ENCODE assay signal across 1 cellular context in the genomic region with DNA sequence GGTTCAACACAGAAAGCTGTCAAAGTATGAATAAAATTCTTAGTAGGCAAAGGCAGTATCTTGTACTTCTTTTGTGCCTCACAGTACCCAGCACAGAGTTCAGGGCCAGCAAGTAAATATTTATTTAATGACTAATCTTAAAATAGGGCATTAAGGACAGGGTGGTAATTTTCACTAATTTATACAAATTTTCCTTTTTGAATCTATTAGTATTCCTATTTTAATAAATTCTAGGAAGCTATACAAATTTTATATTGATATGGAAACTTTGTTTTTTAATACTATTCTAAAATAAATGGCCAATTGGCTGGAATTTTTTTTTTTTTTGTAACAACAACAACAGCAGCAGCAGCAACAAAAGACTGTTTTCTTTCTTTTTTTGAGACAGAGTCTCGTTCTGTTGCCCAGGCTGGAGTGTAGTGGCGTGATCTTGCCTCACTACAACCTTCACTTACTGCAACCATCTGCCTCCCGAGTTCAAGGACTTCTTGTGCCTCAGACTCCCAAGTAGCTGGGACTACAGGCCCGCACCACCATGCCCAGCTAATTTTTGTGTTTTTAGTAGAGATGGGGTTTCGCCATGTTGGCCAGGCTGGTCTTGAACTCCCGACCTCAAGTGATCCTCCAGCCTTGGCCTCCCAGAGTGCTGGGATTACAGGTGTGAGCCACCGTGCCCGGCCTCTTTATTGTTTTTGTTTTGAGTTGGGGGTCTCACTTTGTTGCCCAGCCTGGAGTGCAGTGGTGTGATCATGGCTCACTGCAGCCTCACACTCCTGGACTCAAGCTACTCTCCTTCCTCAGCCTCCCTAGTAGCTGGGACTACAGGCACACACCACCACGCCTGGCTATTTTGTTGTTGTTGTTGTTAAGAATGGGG.
TF ChIP-seq lines count a peak whose summit lies in the region.

No MANE protein-coding gene starts in this region.

TF ChIP-seq in HepG2, 621 proteins besides CTCF, POLR2A, EP300 and RAD21 (continued from another document and continues in another):
- TF ChIP-seq, protein P1, sequence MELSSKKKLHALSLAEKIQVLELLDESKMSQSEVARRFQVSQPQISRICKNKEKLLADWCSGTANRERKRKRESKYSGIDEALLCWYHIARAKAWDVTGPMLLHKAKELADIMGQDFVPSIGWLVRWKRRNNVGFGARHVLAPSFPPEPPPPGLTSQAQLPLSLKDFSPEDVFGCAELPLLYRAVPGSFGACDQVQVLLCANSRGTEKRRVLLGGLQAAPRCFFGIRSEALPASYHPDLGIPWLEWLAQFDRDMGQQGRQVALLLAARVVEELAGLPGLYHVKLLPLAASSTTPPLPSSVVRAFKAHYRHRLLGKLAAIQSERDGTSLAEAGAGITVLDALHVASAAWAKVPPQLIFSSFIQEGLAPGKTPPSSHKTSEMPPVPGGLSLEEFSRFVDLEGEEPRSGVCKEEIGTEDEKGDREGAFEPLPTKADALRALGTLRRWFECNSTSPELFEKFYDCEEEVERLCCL (CRISPR knock-in tag; IDR thresholded peaks at IDR 0.05; ENCODE audit: borderline replicate concordance): no peak
- TF ChIP-seq GTF2F1 (IDR thresholded peaks at IDR 0.05; ENCODE audit: low read length): no peak
- TF ChIP-seq GATAD2A (CRISPR knock-in tag; IDR thresholded peaks at IDR 0.05): peak; percentile 66
- peak; percentile 71; the same call in 1 of the 2 replicates for TF ChIP-seq JUN (CRISPR knock-in tag; IDR thresholded peaks at IDR 0.05)
- TF ChIP-seq, protein P2, sequence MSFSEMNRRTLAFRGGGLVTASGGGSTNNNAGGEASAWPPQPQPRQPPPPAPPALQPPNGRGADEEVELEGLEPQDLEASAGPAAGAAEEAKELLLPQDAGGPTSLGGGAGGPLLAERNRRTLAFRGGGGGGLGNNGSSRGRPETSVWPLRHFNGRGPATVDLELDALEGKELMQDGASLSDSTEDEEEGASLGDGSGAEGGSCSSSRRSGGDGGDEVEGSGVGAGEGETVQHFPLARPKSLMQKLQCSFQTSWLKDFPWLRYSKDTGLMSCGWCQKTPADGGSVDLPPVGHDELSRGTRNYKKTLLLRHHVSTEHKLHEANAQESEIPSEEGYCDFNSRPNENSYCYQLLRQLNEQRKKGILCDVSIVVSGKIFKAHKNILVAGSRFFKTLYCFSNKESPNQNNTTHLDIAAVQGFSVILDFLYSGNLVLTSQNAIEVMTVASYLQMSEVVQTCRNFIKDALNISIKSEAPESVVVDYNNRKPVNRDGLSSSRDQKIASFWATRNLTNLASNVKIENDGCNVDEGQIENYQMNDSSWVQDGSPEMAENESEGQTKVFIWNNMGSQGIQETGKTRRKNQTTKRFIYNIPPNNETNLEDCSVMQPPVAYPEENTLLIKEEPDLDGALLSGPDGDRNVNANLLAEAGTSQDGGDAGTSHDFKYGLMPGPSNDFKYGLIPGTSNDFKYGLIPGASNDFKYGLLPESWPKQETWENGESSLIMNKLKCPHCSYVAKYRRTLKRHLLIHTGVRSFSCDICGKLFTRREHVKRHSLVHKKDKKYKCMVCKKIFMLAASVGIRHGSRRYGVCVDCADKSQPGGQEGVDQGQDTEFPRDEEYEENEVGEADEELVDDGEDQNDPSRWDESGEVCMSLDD (CRISPR knock-in tag; IDR thresholded peaks at IDR 0.05; ENCODE audit: borderline replicate concordance): no peak
- TF ChIP-seq, protein P3, sequence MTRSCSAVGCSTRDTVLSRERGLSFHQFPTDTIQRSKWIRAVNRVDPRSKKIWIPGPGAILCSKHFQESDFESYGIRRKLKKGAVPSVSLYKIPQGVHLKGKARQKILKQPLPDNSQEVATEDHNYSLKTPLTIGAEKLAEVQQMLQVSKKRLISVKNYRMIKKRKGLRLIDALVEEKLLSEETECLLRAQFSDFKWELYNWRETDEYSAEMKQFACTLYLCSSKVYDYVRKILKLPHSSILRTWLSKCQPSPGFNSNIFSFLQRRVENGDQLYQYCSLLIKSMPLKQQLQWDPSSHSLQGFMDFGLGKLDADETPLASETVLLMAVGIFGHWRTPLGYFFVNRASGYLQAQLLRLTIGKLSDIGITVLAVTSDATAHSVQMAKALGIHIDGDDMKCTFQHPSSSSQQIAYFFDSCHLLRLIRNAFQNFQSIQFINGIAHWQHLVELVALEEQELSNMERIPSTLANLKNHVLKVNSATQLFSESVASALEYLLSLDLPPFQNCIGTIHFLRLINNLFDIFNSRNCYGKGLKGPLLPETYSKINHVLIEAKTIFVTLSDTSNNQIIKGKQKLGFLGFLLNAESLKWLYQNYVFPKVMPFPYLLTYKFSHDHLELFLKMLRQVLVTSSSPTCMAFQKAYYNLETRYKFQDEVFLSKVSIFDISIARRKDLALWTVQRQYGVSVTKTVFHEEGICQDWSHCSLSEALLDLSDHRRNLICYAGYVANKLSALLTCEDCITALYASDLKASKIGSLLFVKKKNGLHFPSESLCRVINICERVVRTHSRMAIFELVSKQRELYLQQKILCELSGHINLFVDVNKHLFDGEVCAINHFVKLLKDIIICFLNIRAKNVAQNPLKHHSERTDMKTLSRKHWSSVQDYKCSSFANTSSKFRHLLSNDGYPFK (CRISPR knock-in tag; IDR thresholded peaks at IDR 0.05; ENCODE audit: borderline replicate concordance): peak; percentile 64
- TF ChIP-seq, protein P4, sequence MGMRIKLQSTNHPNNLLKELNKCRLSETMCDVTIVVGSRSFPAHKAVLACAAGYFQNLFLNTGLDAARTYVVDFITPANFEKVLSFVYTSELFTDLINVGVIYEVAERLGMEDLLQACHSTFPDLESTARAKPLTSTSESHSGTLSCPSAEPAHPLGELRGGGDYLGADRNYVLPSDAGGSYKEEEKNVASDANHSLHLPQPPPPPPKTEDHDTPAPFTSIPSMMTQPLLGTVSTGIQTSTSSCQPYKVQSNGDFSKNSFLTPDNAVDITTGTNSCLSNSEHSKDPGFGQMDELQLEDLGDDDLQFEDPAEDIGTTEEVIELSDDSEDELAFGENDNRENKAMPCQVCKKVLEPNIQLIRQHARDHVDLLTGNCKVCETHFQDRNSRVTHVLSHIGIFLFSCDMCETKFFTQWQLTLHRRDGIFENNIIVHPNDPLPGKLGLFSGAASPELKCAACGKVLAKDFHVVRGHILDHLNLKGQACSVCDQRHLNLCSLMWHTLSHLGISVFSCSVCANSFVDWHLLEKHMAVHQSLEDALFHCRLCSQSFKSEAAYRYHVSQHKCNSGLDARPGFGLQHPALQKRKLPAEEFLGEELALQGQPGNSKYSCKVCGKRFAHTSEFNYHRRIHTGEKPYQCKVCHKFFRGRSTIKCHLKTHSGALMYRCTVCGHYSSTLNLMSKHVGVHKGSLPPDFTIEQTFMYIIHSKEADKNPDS (CRISPR knock-in tag; IDR thresholded peaks at IDR 0.05): peak; percentile 75; the same call in 1 of the 2 replicates
- peak; percentile 78; the same call in 1 of the 2 replicates for TF ChIP-seq KDM1A (CRISPR knock-in tag; IDR thresholded peaks at IDR 0.05)
- TF ChIP-seq, protein P5, sequence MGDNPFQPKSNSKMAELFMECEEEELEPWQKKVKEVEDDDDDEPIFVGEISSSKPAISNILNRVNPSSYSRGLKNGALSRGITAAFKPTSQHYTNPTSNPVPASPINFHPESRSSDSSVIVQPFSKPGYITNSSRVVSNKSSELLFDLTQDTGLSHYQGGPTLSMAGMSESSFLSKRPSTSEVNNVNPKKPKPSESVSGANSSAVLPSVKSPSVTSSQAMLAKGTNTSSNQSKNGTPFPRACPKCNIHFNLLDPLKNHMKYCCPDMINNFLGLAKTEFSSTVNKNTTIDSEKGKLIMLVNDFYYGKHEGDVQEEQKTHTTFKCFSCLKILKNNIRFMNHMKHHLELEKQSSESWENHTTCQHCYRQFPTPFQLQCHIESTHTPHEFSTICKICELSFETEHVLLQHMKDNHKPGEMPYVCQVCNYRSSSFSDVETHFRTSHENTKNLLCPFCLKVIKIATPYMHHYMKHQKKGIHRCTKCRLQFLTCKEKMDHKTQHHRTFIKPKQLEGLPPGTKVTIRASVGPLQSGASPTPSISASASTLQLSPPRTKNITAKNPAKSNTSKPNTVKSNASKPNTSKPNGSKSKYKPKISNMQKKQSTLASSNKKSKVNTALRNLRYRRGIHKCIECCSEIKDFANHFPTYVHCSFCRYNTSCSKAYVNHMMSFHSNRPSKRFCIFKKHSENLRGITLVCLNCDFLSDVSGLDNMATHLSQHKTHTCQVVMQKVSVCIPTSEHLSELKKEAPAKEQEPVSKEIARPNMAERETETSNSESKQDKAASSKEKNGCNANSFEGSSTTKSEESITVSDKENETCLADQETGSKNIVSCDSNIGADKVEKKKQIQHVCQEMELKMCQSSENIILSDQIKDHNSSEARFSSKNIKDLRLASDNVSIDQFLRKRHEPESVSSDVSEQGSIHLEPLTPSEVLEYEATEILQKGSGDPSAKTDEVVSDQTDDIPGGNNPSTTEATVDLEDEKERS (CRISPR knock-in tag; IDR thresholded peaks at IDR 0.05): 0 out of 2 replicates have a peak, but pooled peaks have one; percentile 63
- TF ChIP-seq ZFP36L2 (CRISPR knock-in tag; IDR thresholded peaks at IDR 0.05): no peak
- TF ChIP-seq, protein P6, sequence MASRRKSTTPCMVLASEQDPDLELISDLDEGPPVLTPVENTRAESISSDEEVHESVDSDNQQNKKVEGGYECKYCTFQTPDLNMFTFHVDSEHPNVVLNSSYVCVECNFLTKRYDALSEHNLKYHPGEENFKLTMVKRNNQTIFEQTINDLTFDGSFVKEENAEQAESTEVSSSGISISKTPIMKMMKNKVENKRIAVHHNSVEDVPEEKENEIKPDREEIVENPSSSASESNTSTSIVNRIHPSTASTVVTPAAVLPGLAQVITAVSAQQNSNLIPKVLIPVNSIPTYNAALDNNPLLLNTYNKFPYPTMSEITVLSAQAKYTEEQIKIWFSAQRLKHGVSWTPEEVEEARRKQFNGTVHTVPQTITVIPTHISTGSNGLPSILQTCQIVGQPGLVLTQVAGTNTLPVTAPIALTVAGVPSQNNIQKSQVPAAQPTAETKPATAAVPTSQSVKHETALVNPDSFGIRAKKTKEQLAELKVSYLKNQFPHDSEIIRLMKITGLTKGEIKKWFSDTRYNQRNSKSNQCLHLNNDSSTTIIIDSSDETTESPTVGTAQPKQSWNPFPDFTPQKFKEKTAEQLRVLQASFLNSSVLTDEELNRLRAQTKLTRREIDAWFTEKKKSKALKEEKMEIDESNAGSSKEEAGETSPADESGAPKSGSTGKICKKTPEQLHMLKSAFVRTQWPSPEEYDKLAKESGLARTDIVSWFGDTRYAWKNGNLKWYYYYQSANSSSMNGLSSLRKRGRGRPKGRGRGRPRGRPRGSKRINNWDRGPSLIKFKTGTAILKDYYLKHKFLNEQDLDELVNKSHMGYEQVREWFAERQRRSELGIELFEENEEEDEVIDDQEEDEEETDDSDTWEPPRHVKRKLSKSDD (CRISPR knock-in tag; IDR thresholded peaks at IDR 0.05; ENCODE audit: low read depth): no peak
- TF ChIP-seq, protein P7, sequence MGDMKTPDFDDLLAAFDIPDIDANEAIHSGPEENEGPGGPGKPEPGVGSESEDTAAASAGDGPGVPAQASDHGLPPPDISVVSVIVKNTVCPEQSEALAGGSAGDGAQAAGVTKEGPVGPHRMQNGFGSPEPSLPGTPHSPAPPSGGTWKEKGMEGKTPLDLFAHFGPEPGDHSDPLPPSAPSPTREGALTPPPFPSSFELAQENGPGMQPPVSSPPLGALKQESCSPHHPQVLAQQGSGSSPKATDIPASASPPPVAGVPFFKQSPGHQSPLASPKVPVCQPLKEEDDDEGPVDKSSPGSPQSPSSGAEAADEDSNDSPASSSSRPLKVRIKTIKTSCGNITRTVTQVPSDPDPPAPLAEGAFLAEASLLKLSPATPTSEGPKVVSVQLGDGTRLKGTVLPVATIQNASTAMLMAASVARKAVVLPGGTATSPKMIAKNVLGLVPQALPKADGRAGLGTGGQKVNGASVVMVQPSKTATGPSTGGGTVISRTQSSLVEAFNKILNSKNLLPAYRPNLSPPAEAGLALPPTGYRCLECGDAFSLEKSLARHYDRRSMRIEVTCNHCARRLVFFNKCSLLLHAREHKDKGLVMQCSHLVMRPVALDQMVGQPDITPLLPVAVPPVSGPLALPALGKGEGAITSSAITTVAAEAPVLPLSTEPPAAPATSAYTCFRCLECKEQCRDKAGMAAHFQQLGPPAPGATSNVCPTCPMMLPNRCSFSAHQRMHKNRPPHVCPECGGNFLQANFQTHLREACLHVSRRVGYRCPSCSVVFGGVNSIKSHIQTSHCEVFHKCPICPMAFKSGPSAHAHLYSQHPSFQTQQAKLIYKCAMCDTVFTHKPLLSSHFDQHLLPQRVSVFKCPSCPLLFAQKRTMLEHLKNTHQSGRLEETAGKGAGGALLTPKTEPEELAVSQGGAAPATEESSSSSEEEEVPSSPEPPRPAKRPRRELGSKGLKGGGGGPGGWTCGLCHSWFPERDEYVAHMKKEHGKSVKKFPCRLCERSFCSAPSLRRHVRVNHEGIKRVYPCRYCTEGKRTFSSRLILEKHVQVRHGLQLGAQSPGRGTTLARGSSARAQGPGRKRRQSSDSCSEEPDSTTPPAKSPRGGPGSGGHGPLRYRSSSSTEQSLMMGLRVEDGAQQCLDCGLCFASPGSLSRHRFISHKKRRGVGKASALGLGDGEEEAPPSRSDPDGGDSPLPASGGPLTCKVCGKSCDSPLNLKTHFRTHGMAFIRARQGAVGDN (CRISPR knock-in tag; IDR thresholded peaks at IDR 0.05): peak; percentile 63
- no peak for TF ChIP-seq ZNF552 (CRISPR knock-in tag; IDR thresholded peaks at IDR 0.05; ENCODE audit: borderline replicate concordance)
- TF ChIP-seq YY1 (IDR thresholded peaks at IDR 0.05; ENCODE audit: insufficient read depth, insufficient replicate concordance, low read depth, low read length): no peak
- TF ChIP-seq ZNF329 (CRISPR knock-in tag; IDR thresholded peaks at IDR 0.05; ENCODE audit: low read depth): no peak
- TF ChIP-seq, protein P8, sequence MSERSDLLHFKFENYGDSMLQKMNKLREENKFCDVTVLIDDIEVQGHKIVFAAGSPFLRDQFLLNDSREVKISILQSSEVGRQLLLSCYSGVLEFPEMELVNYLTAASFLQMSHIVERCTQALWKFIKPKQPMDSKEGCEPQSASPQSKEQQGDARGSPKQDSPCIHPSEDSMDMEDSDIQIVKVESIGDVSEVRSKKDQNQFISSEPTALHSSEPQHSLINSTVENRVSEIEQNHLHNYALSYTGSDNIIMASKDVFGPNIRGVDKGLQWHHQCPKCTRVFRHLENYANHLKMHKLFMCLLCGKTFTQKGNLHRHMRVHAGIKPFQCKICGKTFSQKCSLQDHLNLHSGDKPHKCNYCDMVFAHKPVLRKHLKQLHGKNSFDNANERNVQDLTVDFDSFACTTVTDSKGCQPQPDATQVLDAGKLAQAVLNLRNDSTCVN (CRISPR knock-in tag; IDR thresholded peaks at IDR 0.05; ENCODE audit: borderline replicate concordance): no peak
- TF ChIP-seq ZNF543 (CRISPR knock-in tag; IDR thresholded peaks at IDR 0.05): no peak
- peak; percentile 40; the same call in 1 of the 2 replicates for TF ChIP-seq HDAC2 (CRISPR knock-in tag; IDR thresholded peaks at IDR 0.05)
- TF ChIP-seq, protein P9, sequence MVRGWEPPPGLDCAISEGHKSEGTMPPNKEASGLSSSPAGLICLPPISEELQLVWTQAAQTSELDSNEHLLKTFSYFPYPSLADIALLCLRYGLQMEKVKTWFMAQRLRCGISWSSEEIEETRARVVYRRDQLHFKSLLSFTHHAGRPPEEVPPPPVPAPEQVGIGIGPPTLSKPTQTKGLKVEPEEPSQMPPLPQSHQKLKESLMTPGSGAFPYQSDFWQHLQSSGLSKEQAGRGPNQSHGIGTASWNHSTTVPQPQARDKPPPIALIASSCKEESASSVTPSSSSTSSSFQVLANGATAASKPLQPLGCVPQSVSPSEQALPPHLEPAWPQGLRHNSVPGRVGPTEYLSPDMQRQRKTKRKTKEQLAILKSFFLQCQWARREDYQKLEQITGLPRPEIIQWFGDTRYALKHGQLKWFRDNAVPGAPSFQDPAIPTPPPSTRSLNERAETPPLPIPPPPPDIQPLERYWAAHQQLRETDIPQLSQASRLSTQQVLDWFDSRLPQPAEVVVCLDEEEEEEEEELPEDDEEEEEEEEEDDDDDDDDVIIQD (CRISPR knock-in tag; IDR thresholded peaks at IDR 0.05; ENCODE audit: low read depth): peak; percentile 61
- TF ChIP-seq, protein P10, sequence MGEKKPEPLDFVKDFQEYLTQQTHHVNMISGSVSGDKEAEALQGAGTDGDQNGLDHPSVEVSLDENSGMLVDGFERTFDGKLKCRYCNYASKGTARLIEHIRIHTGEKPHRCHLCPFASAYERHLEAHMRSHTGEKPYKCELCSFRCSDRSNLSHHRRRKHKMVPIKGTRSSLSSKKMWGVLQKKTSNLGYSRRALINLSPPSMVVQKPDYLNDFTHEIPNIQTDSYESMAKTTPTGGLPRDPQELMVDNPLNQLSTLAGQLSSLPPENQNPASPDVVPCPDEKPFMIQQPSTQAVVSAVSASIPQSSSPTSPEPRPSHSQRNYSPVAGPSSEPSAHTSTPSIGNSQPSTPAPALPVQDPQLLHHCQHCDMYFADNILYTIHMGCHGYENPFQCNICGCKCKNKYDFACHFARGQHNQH (CRISPR knock-in tag; IDR thresholded peaks at IDR 0.05): peak; percentile 49
